Comparison of ENCODE assay signal across 17 cellular contexts in genomic region chr22:22988150-22988549, GRCh38.
DNase-seq lines count a peak whose midpoint lies in the region; ATAC-seq and TF ChIP-seq lines count a peak whose summit lies in the region.
"Had no signal": no experiment of that assay in that cellular context is flagged by ENCODE, and none has a peak within 500 bp of the region (broad histone marks: within the 10 kb centered on the region; RNA-seq: fewer than 3 reads in every experiment).

No MANE protein-coding gene starts in this region.

- H3F3A ChIP-seq in SK-N-SH (replicated peaks; ENCODE audit: insufficient read depth) = no peaks in the 10 kb centered on the region
- H3F3A ChIP-seq in MM.1S (ENCODE audit: insufficient read depth, low read length) = peaks cover 20% of the 10 kb centered on the region; the same call in 1 of the 2 replicates

- H3K27me3 ChIP-seq in SK-N-SH (ENCODE audit: insufficient read depth) (peaks cover 10% of the 10 kb centered on the region; the same call in 1 of the 2 replicates), MM.1S (replicated peaks; ENCODE audit: insufficient read depth, low read length) (no peaks in the 10 kb centered on the region), body of pancreas (no peaks in the 10 kb centered on the region)
- H3K27me3 ChIP-seq: BLaER1 treated with 17β-estradiol and CSF1 and Interleukin-3, amounts not matched to agents 10 nM and 100 nM had no signal

- TF ChIP-seq CTCF in SK-N-SH (IDR thresholded peaks at IDR 0.05) = no peak
- TF ChIP-seq CTCF in MM.1S (IDR thresholded peaks at IDR 0.05; ENCODE audit: low read length) = no peak
- TF ChIP-seq CTCF in nephron progenitor cell (IDR thresholded peaks at IDR 0.05) = no peak
- TF ChIP-seq CTCF in body of pancreas (IDR thresholded peaks at IDR 0.05) = no peak

- POLR2A ChIA-PET in SK-N-SH (lab: Yijun Ruan, JAX) = no interaction called here

- intact Hi-C loops in body of pancreas (cut with DNase I) = no loop called here

- no peak for TF ChIP-seq RAD21 in SK-N-SH (IDR thresholded peaks at IDR 0.05; ENCODE audit: low read length)

- no peaks in the 10 kb centered on the region for H3K79me2 ChIP-seq in SK-N-SH (ENCODE audit: insufficient read depth)
- no peaks in the 10 kb centered on the region for H3K79me2 ChIP-seq in MM.1S (ENCODE audit: low read length)

- no peak for TF ChIP-seq POLR2A in body of pancreas (IDR thresholded peaks at IDR 0.05)

- H3K9me3 ChIP-seq in SK-N-SH = no peaks in the 10 kb centered on the region
- H3K9me3 ChIP-seq in MM.1S (replicated peaks; ENCODE audit: insufficient read depth, low read length) = no peaks in the 10 kb centered on the region
- H3K9me3 ChIP-seq in body of pancreas = no peaks in the 10 kb centered on the region
- H3K9me3 ChIP-seq: A549, Caco-2 had no signal

- no peaks in the 10 kb centered on the region for H3K36me3 Mint-ChIP-seq in nephron progenitor cell (ENCODE audit: low read depth)
- no peaks in the 10 kb centered on the region for H3K36me3 Mint-ChIP-seq in activated naive CD4-positive, alpha-beta T cell treated with anti-CD3 and anti-CD28 coated beads, Interleukin-2, amount 10 ng/mL, durations not matched to agents 7 days and 5 days
- H3K36me3 Mint-ChIP-seq: CD8-positive, alpha-beta T cell had no signal

- H3K4me2 ChIP-seq in SK-N-SH (no peak overlapping the region), MM.1S (ENCODE audit: low read depth, low read length) (peak overlapping the region; percentile 21; the same call in 1 of the 2 replicates)
- H3K4me2 ChIP-seq: A549; BLaER1 treated with 17β-estradiol and CSF1 and Interleukin-3, amounts not matched to agents 10 nM and 100 nM had no signal

- H4K20me1 ChIP-seq in SK-N-SH (ENCODE audit: insufficient read depth) = no peaks in the 10 kb centered on the region
- no peaks in the 10 kb centered on the region for H4K20me1 ChIP-seq in MM.1S (ENCODE audit: insufficient read depth, low read length)
- H4K20me1 ChIP-seq: BLaER1 treated with 17β-estradiol and CSF1 and Interleukin-3, amounts not matched to agents 10 nM and 100 nM had no signal

- H3K9me2 ChIP-seq in SK-N-SH = no peaks in the 10 kb centered on the region
- no peaks in the 10 kb centered on the region for H3K9me2 ChIP-seq in MM.1S (replicated peaks; ENCODE audit: insufficient read depth, low read length)

- CTCF ChIA-PET in SK-N-SH (lab: Yijun Ruan, JAX) = no interaction called here
- CTCF ChIA-PET in activated naive CD4-positive, alpha-beta T cell treated with anti-CD3 and anti-CD28 coated beads, Interleukin-2, amount 10 ng/mL, durations not matched to agents 7 days and 5 days (lab: Charles Lee) = no interaction called here

- WGBS in SK-N-SH (ENCODE audit: low lambda C conversion rate) = 6% methylated on average over 3 of the region's 3 CpGs
- 40 to 57% methylated on average over 3 of the region's 3 CpGs for WGBS in body of pancreas, 2 donors

- no peak overlapping the region for H3K9ac ChIP-seq in SK-N-SH
- no peak overlapping the region for H3K9ac ChIP-seq in MM.1S (ENCODE audit: low read length)
- H3K9ac ChIP-seq: BLaER1 treated with 17β-estradiol and CSF1 and Interleukin-3, amounts not matched to agents 10 nM and 100 nM had no signal

- DNase-seq in SK-N-SH (no peak), MM.1S (peak; percentile 67), nephron progenitor cell (no peak), body of pancreas (no peak), GDM1 (lab: John Stamatoyannopoulos, UW) (no peak)
- no peak for DNase-seq in activated naive CD4-positive, alpha-beta T cell treated with anti-CD3 and anti-CD28 coated beads, Interleukin-2, amount 10 ng/mL, durations not matched to agents 7 days and 5 days
- DNase-seq: AML-193; Caco-2; Calu3; CD4-positive, alpha-beta T cell; CD8-positive, alpha-beta T cell; DMS79 treated with DMSO at 0.1 percent for 48 hours had no signal

- H3K4me1 Mint-ChIP-seq in nephron progenitor cell = no peaks in the 10 kb centered on the region
- no peaks in the 10 kb centered on the region for H3K4me1 Mint-ChIP-seq in activated naive CD4-positive, alpha-beta T cell treated with anti-CD3 and anti-CD28 coated beads, Interleukin-2, amount 10 ng/mL, durations not matched to agents 7 days and 5 days

- H3K4me3 ChIP-seq in SK-N-SH (ENCODE audit: low read depth in 2 of 2, low read length in 1 of 2) = no peak overlapping the region
- no peak overlapping the region for H3K4me3 ChIP-seq in MM.1S (ENCODE audit: low read length)
- H3K4me3 ChIP-seq in body of pancreas = no peak overlapping the region
- H3K4me3 ChIP-seq: A549; BLaER1 treated with 17β-estradiol and CSF1 and Interleukin-3, amounts not matched to agents 10 nM and 100 nM had no signal

- H3K4me3 Mint-ChIP-seq in nephron progenitor cell = no peak overlapping the region
- no peak overlapping the region for H3K4me3 Mint-ChIP-seq in activated naive CD4-positive, alpha-beta T cell treated with anti-CD3 and anti-CD28 coated beads, Interleukin-2, amount 10 ng/mL, durations not matched to agents 7 days and 5 days
- H3K4me3 Mint-ChIP-seq: B cell; CD4-positive, alpha-beta T cell; CD8-positive, alpha-beta T cell had no signal

- H3K27ac ChIP-seq in SK-N-SH (ENCODE audit: low read depth in 2 of 2, low read length in 1 of 2) = no peak overlapping the region
- peak overlapping the region; percentile 73; the same call in 1 of the 2 replicates for H3K27ac ChIP-seq in MM.1S (ENCODE audit: low read length)
- no peak overlapping the region for H3K27ac ChIP-seq in body of pancreas
- H3K27ac ChIP-seq: 22Rv1; A549; BLaER1 treated with 17β-estradiol and CSF1 and Interleukin-3, amounts not matched to agents 10 nM and 100 nM had no signal

- H2AFZ ChIP-seq in SK-N-SH (ENCODE audit: low read depth) (no peak overlapping the region), MM.1S (ENCODE audit: low read length) (no peak overlapping the region)

- no peak for ATAC-seq in SK-N-SH treated with all-trans-retinoic acid at 6 μM for 48 hours
- no peak for ATAC-seq in body of pancreas
- ATAC-seq: A549; CD8-positive, alpha-beta T cell had no signal

- H3K4me1 ChIP-seq in SK-N-SH (ENCODE audit: control insufficient read depth in 1 of 2, insufficient read depth in 2 of 2, low read depth in 1 of 2, low read length in 1 of 2) (no peaks in the 10 kb centered on the region), MM.1S (ENCODE audit: low read length) (peaks cover 33% of the 10 kb centered on the region), body of pancreas (no peaks in the 10 kb centered on the region)
- H3K4me1 ChIP-seq: A549; BLaER1 treated with 17β-estradiol and CSF1 and Interleukin-3, amounts not matched to agents 10 nM and 100 nM; Caco-2 had no signal

- peaks cover 43% of the 10 kb centered on the region for H3K27me3 Mint-ChIP-seq in nephron progenitor cell (ENCODE audit: low read depth, poor library complexity)
- H3K27me3 Mint-ChIP-seq in activated naive CD4-positive, alpha-beta T cell treated with anti-CD3 and anti-CD28 coated beads, Interleukin-2, amount 10 ng/mL, durations not matched to agents 7 days and 5 days = peaks cover 31% of the 10 kb centered on the region

- peak overlapping the region; percentile 16 for H3K27ac Mint-ChIP-seq in nephron progenitor cell
- no peak overlapping the region for H3K27ac Mint-ChIP-seq in activated naive CD4-positive, alpha-beta T cell treated with anti-CD3 and anti-CD28 coated beads, Interleukin-2, amount 10 ng/mL, durations not matched to agents 7 days and 5 days
- H3K27ac Mint-ChIP-seq: B cell; CD4-positive, alpha-beta T cell; CD8-positive, alpha-beta T cell had no signal

- peaks cover 5% of the 10 kb centered on the region for H3K9me3 Mint-ChIP-seq in nephron progenitor cell
- H3K9me3 Mint-ChIP-seq in activated naive CD4-positive, alpha-beta T cell treated with anti-CD3 and anti-CD28 coated beads, Interleukin-2, amount 10 ng/mL, durations not matched to agents 7 days and 5 days = no peaks in the 10 kb centered on the region
- H3K9me3 Mint-ChIP-seq: CD4-positive, alpha-beta T cell; CD8-positive, alpha-beta T cell had no signal

- H3K36me3 ChIP-seq in SK-N-SH (replicated peaks in 1 of 2; ENCODE audit: control insufficient read depth in 1 of 2, insufficient read depth in 2 of 2, low read length in 1 of 2) (no peaks in the 10 kb centered on the region), MM.1S (replicated peaks; ENCODE audit: insufficient read depth, low read length) (no peaks in the 10 kb centered on the region), body of pancreas (replicated peaks in 1 of 2; ENCODE audit: insufficient read depth in 1 of 2, low read depth in 2 of 2) (no peaks in the 10 kb centered on the region)
- H3K36me3 ChIP-seq: BLaER1 treated with 17β-estradiol and CSF1 and Interleukin-3, amounts not matched to agents 10 nM and 100 nM had no signal

- TF ChIP-seq EP300 in SK-N-SH (IDR thresholded peaks at IDR 0.05; ENCODE audit: borderline replicate concordance in 1 of 2, low read depth in 1 of 2, low read length in 1 of 2) = no peak

TF ChIP-seq in SK-N-SH treated with all-trans-retinoic acid at 6 μM for 48 hours, 23 proteins besides CTCF, POLR2A, EP300 and RAD21:
- TF ChIP-seq ZNF8 (CRISPR knock-in tag; IDR thresholded peaks at IDR 0.05) (no peak), PPARA (CRISPR knock-in tag; IDR thresholded peaks at IDR 0.05; ENCODE audit: borderline replicate concordance) (0 out of 2 replicates have a peak, but pooled peaks have one; percentile 17)
TF ChIP-seq in SK-N-SH treated with all-trans-retinoic acid at 6 μM for 48 hours: peak in this region for 1.

TF ChIP-seq in SK-N-SH, 30 proteins besides CTCF, POLR2A, EP300 and RAD21 (continues in another document):
- TF ChIP-seq CHD2 (IDR thresholded peaks at IDR 0.05; ENCODE audit: low read length, partially characterized antibody) (no peak), FOXM1 (IDR thresholded peaks at IDR 0.05; ENCODE audit: low read depth) (no peak), NFIC (IDR thresholded peaks at IDR 0.05; ENCODE audit: borderline replicate concordance) (no peak), NRF1 (IDR thresholded peaks at IDR 0.05; ENCODE audit: low read depth, low read length) (no peak), YY1 (IDR thresholded peaks at IDR 0.05; ENCODE audit: low read depth) (no peak)
